8 cellular contexts compared by ENCODE assay signal in the genomic region with DNA sequence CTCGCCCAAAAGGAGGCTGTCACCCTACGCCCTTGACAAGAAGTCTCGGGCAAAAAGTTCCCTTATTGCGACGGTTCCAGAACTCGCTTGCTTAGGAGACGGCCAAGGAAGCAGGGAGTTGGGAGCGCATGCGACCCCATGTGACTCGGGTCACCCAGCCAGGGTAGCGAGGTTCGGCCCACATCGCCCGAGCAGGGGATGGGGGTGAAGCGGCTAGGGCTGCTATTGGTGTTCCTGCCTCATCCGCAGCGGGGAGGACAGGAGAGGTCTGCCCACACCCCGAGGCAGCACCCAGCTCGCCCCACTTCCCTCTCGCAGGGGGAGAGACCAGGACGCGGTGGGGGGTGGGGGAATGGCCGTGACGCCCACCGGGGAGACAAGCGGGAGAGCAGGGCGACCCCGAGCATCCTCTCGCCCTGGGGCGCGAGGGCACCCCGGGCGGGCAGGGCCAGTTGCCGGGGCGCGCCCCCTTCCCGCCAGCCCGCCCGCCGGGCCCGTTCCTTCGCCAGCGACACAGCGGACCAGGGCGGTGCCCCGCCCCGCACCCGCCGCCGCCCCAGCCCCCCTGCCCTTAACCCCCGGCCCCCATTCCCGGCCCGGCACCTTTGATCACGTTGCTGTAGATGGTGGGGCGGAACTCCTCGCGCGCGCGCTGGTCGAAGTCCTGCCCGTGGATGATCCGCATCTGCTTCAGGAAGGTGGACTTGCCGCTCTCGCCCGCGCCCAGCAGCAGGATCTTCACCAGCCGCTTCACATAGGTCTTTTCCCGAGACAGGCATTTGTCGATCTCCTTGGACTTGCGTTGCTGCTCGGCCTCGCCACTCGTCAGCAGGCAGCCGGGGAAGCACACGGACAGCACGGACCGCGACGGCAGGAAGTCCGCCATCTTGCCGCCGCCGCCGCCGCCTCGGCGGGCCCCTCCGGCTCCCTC. TPM values are rescaled to one million over a fixed set of nuclear protein-coding genes. Genes with fewer than 3 reads are reported as not detected.
DNase-seq lines count a peak whose midpoint lies in the region; ATAC-seq and TF ChIP-seq lines count a peak whose summit lies in the region.

No MANE protein-coding gene starts in this region.

- no peaks in the 10 kb centered on the region for H3K9me3 ChIP-seq in ES-I3 (ENCODE audit: control insufficient read depth, insufficient read depth, low read length)
- no peaks in the 10 kb centered on the region for H3K9me3 ChIP-seq in Karpas-422 (ENCODE audit: low read length)
- H3K9me3 ChIP-seq in ectodermal cell (ENCODE audit: control insufficient read depth, low read length), result no peaks in the 10 kb centered on the region
- no peaks in the 10 kb centered on the region for H3K9me3 ChIP-seq in lower lobe of right lung

- peak overlapping the region; percentile 86 for H3K4me2 ChIP-seq in Karpas-422 (ENCODE audit: low read depth, low read length, poor library complexity, severe bottlenecking)

- ATAC-seq in GM21723 (IDR thresholded peaks at IDR 0.05; ENCODE audit: unreplicated experiment) (peak; percentile 24), lower lobe of right lung (peak; percentile 57 to 59)

- 0 to 1% methylated on average over 89 of the region's 89 CpGs for WGBS in ectodermal cell, 2 experiments

- H3K4me1 ChIP-seq in ES-I3 (ENCODE audit: insufficient read depth, low read length) (peaks cover 22% of the 10 kb centered on the region), Karpas-422 (ENCODE audit: low read length) (peaks cover 61% of the 10 kb centered on the region), ectodermal cell (ENCODE audit: control insufficient read depth, insufficient read depth, low read length) (peaks cover 9% of the 10 kb centered on the region), lower lobe of right lung (peaks cover 51% of the 10 kb centered on the region)

- H3K27me3 ChIP-seq in Karpas-422 (ENCODE audit: low read length), result no peaks in the 10 kb centered on the region
- H3K27me3 ChIP-seq in ectodermal cell (ENCODE audit: control insufficient read depth, insufficient read depth, low read length, poor library complexity, severe bottlenecking), result no peaks in the 10 kb centered on the region
- H3K27me3 ChIP-seq in lower lobe of right lung (ENCODE audit: low read depth), result no peaks in the 10 kb centered on the region

- H3K4me3 ChIP-seq in Karpas-422 (ENCODE audit: low read length) (peak overlapping the region; percentile 74), ectodermal cell (ENCODE audit: insufficient read depth, low read depth, low read length) (peak overlapping the region; percentile 93), lower lobe of right lung (peak overlapping the region; percentile 84)

- DNase-seq in Karpas-422 (peak; percentile 80), lower lobe of right lung (peak; percentile 80), GM19240 (ENCODE audit: insufficient read length, low spot score) (no peak)
- peak; percentile 57 to 60 for DNase-seq in activated CD4-positive, alpha-beta T cell treated with anti-CD3 and anti-CD28 coated beads, Interleukin-2, amount 50 U/mL, for 48 hours
- peak in 2 of 3 donors; percentile 29 to 33 for DNase-seq in stimulated activated CD4-positive, alpha-beta T cell treated with anti-CD3 and anti-CD28 coated beads, TNF-alpha, amount 100 ng/mL, for 1 hour (ENCODE audit: low read depth in 3 of 3, low spot score in 1 of 3)

- peak overlapping the region; percentile 62 for H3K9ac ChIP-seq in ES-I3 (ENCODE audit: low read depth, low read length)
- H3K9ac ChIP-seq in Karpas-422 (ENCODE audit: low read length), result peak overlapping the region; percentile 91

- H3K79me2 ChIP-seq in Karpas-422 (ENCODE audit: low read length), result peaks cover 53% of the 10 kb centered on the region

- H3K36me3 ChIP-seq in ES-I3 (ENCODE audit: insufficient read depth, low read length) (0 out of 2 replicates have a peak, but pooled peaks cover 6% of the 10 kb centered on the region), Karpas-422 (ENCODE audit: insufficient read depth, low read length) (peaks cover 36% of the 10 kb centered on the region), ectodermal cell (ENCODE audit: control insufficient read depth, insufficient read depth, low read length) (peaks cover under 1% of the 10 kb centered on the region), lower lobe of right lung (peaks cover 25% of the 10 kb centered on the region)

- peaks cover 7% of the 10 kb centered on the region; the same call in 1 of the 2 replicates for H4K20me1 ChIP-seq in Karpas-422 (ENCODE audit: insufficient read depth, low read depth, low read length)

- H3K9me2 ChIP-seq in Karpas-422 (replicated peaks; ENCODE audit: insufficient read depth, low read length), result no peaks in the 10 kb centered on the region

- intact Hi-C loops in lower lobe of right lung (cut with DNase I), result no loop called here

- no peak for TF ChIP-seq CTCF in lower lobe of right lung (IDR thresholded peaks at IDR 0.05)

- no peak overlapping the region for H2AFZ ChIP-seq in Karpas-422 (ENCODE audit: low read length)

- H3K27ac ChIP-seq in Karpas-422 (ENCODE audit: low read length), result peak overlapping the region; percentile 90
- H3K27ac ChIP-seq in ectodermal cell (ENCODE audit: insufficient read depth, low read depth, low read length, poor library complexity, severe bottlenecking), result peak overlapping the region; percentile 79
- peak overlapping the region; percentile 98 for H3K27ac ChIP-seq in lower lobe of right lung

RNA-seq across cellular contexts. Expression of gene GNA13, which starts 0.6 kb away (rescaled TPM):
- 123 and 352 TPM in 2 replicates for total RNA-seq in Karpas-422 (2014; rRNA removed; shearing (Covaris generic); ENCODE audit: low replicate concordance)
- polyA plus RNA-seq in ectodermal cell (2013, experiment 1 of 4), result 54.0 TPM
- polyA plus RNA-seq in ectodermal cell (2013, experiment 2 of 4), result 57.2 TPM
- 48.4 TPM for polyA plus RNA-seq in ectodermal cell (2013, experiment 3 of 4)
- polyA plus RNA-seq in ectodermal cell (2013, experiment 4 of 4), result 49.9 TPM
- total RNA-seq in lower lobe of right lung, result 51.6 TPM
